8 cellular contexts compared by ENCODE assay signal in the genomic region with DNA sequence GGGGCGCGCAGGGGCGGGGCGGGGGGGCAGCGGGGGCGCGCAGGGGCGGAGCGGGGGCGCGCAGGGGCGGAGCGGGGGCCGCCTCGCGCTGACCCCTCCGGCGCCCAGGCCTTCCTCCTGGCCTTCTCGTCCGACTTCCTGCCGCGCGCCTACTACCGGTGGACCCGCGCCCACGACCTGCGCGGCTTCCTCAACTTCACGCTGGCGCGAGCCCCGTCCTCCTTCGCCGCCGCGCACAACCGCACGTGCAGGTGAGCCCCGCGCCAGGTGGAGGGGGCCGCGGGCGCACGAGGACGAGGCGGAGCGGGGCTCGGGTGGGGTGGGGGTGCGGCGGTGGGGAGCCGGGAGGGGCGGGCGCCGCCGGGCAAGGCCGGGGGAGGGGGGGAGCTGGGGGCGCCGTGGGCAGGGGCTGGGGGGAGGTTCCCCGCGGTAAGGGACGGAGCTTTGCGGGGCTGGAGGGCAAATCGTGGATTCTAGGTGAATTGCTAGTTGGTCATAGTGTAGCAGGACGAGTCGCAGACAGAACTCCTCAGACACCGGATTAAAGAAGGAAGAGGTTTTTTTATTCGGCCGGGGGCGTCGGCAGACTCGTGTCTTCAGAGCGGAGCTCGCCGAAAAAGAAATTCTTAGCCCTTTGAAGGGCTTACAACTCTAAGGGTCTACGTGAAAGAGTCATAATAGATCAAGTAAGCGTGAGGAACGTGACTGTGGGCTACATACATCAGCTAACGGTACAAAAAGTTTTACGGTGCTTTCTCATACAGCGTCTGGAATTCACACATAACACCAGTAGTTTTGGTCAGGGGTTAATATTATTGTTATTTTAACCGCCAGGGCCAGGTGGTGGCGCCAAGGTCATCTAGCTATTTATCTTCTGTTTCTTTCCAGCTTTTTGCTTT. TPM values are rescaled to one million over a fixed set of nuclear protein-coding genes. Genes with fewer than 3 reads are reported as not detected.
DNase-seq lines count a peak whose midpoint lies in the region; ATAC-seq, FAIRE-seq and TF ChIP-seq lines count a peak whose summit lies in the region.

No MANE protein-coding gene starts in this region.

- no peaks in the 10 kb centered on the region for H3K27me3 ChIP-seq in body of pancreas
- no peaks in the 10 kb centered on the region for H3K27me3 ChIP-seq in small intestine (ENCODE audit: control insufficient read depth in 2 of 2, insufficient read depth in 2 of 2, low read length in 2 of 2)

- TF ChIP-seq POLR2A in body of pancreas (IDR thresholded peaks at IDR 0.05): no peak

- ATAC-seq in HG02885 (IDR thresholded peaks at IDR 0.05; ENCODE audit: poor library complexity, unreplicated experiment): peak; percentile 46
- ATAC-seq in body of pancreas: peak; percentile 28
- no peak for ATAC-seq in GM18520 (IDR thresholded peaks at IDR 0.05; ENCODE audit: unreplicated experiment)
- no peak for ATAC-seq in GM21825 (IDR thresholded peaks at IDR 0.05; ENCODE audit: unreplicated experiment)

- H3K27ac ChIP-seq in body of pancreas: peak overlapping the region in 3 of 4 donors; percentile 2 to 59 (median 44)
- H3K27ac ChIP-seq in small intestine (ENCODE audit: low read depth in 1 of 2, low read length in 1 of 2): peak overlapping the region in 1 of 2 donors; percentile 50

- no peak for FAIRE-seq in small intestine (lab: Jason Lieb, UNC)

- peaks cover 17% of the 10 kb centered on the region for H3K4me1 ChIP-seq in body of pancreas
- H3K4me1 ChIP-seq in small intestine (ENCODE audit: control insufficient read depth in 2 of 2, insufficient read depth in 1 of 2, low read depth in 1 of 2, low read length in 1 of 2): no peaks in the 10 kb centered on the region

- WGBS in body of pancreas, 2 donors: 1% methylated on average over 23 to 72 of the region's 83 CpGs
- 1% methylated on average over 29 to 77 of the region's 83 CpGs for WGBS in small intestine, 3 donors

- H3K36me3 ChIP-seq in body of pancreas (replicated peaks in 1 of 2; ENCODE audit: insufficient read depth in 1 of 2, low read depth in 2 of 2): no peaks in the 10 kb centered on the region
- no peaks in the 10 kb centered on the region for H3K36me3 ChIP-seq in small intestine (ENCODE audit: control insufficient read depth in 2 of 2, insufficient read depth in 2 of 2, low read length in 2 of 2)

- TF ChIP-seq CTCF in body of pancreas (IDR thresholded peaks at IDR 0.05): peak in 4 of 7 experiments; percentile 13 to 39 (median 30)

- peak; percentile 62 for DNase-seq in COLO668 (lab: John Stamatoyannopoulos, UW; ENCODE audit: unreplicated experiment)
- peak; percentile 10 for DNase-seq in SKM-1 treated with dmso at 0.1 percent for 144 hours (lab: John Stamatoyannopoulos, UW; ENCODE audit: unreplicated experiment)
- DNase-seq in body of pancreas: peak; percentile 54 to 64 (median 60)
- no peak for DNase-seq in small intestine

- H3K9me3 ChIP-seq in body of pancreas (no peaks in the 10 kb centered on the region), iPS-18c (ENCODE audit: control insufficient read depth, insufficient read depth, low read length) (no peaks in the 10 kb centered on the region), small intestine (ENCODE audit: control insufficient read depth, low read depth) (no peaks in the 10 kb centered on the region)

- H3K4me3 ChIP-seq in body of pancreas (peak overlapping the region in 1 of 2 donors; percentile 8), iPS-18c (ENCODE audit: insufficient read depth, low read depth, low read length) (peak overlapping the region; percentile 32), small intestine (ENCODE audit: low read depth in 1 of 2, low read length in 2 of 2) (peak overlapping the region; percentile 50 to 63)

- intact Hi-C loops in body of pancreas (cut with DNase I): no loop called here

RNA-seq across cellular contexts. Expression of gene ANO7, which starts 29.9 kb away (rescaled TPM):
- total RNA-seq in body of pancreas: 1 to 10 TPM in 1 of 2 donors, under 1 TPM in 1; 0.99 to 1.6 TPM
- 1 to 10 TPM; 1.1 to 7.2 (median 4.6) TPM for polyA plus RNA-seq in small intestine

Comparison
In these comparisons a context has a peak if more than half of its experiments do, and no peak if none do; other contexts are left out.
1. ATAC-seq: peak in HG02885 (single experiment) and body of pancreas (single experiment); none in GM18520 (single experiment) and GM21825 (single experiment).